ENCODE assay signal across 22 cellular contexts in the genomic region with DNA sequence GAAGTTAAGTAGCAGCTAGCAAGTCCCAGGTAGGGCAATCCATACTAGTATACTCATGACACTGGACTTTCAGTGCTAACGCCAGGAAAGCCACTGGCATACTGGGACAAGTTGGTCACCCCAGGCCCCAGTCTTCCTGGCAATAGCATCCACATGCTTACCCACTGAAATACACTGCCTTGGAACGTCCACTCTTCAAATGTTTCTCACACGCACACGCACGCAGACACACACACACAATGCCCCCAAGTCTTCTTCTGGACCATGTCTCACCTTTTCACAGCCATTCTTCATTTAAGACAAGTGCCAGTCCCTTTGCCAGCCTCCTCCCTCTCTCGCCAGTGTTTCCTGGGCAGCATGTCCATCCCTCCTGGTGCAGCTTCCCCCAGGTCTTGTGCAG. TPM values are rescaled to one million over a fixed set of nuclear protein-coding genes. Genes with fewer than 3 reads are reported as not detected.
"Had no signal": no experiment of that assay in that cellular context is flagged by ENCODE, and none has a peak within 500 bp of the region (broad histone marks: within the 10 kb centered on the region; RNA-seq: fewer than 3 reads in every experiment).

No MANE protein-coding gene starts in this region.

- H3K9me3 Mint-ChIP-seq: dendritic cell treated with granulocyte-macrophage colony-stimulating factor and Interleukin-4, amounts not matched to agents 40 ng/mL and 50 ng/mL, for 4 days; effector memory CD8-positive, alpha-beta T cell; naive thymus-derived CD4-positive, alpha-beta T cell; nephron progenitor cell; stimulated activated memory B cell treated with anti-CD40 and anti-IgM and Interleukin-4, amounts not matched to agents 10 μg/mL and 1 μg/mL and 100 μg/mL, for 72 hours; stimulated activated naive CD8-positive, alpha-beta T cell treated with anti-CD3 and anti-CD28 coated beads, Interleukin-15, Interleukin-2, amounts not matched to agents 100 ng/mL and 50 ng/mL, for 24 hours had no signal

- H3K27ac Mint-ChIP-seq: dendritic cell treated with granulocyte-macrophage colony-stimulating factor and Interleukin-4, amounts not matched to agents 40 ng/mL and 50 ng/mL, for 4 days; effector memory CD8-positive, alpha-beta T cell; nephron progenitor cell; stimulated activated memory B cell treated with anti-CD40 and anti-IgM and Interleukin-4, amounts not matched to agents 10 μg/mL and 1 μg/mL and 100 μg/mL, for 72 hours; stimulated activated naive CD8-positive, alpha-beta T cell treated with anti-CD3 and anti-CD28 coated beads, Interleukin-15, Interleukin-2, amounts not matched to agents 100 ng/mL and 50 ng/mL, for 24 hours had no signal

- H3K36me3 Mint-ChIP-seq: naive thymus-derived CD4-positive, alpha-beta T cell; stimulated activated memory B cell treated with anti-CD40 and anti-IgM and Interleukin-4, amounts not matched to agents 10 μg/mL and 1 μg/mL and 100 μg/mL, for 72 hours had no signal

- H3K27me3 Mint-ChIP-seq: stimulated activated naive CD8-positive, alpha-beta T cell treated with anti-CD3 and anti-CD28 coated beads, Interleukin-15, Interleukin-2, amounts not matched to agents 100 ng/mL and 50 ng/mL, for 24 hours had no signal

- H3K27ac ChIP-seq: esophagus squamous epithelium, gastroesophageal sphincter, hepatocyte, ovary, tibial artery, upper lobe of right lung, vagina had no signal

- H3K4me2 ChIP-seq: hepatocyte had no signal

- H3K4me1 ChIP-seq: upper lobe of right lung had no signal

- H3K4me3 ChIP-seq: esophagus squamous epithelium, gastroesophageal sphincter, hepatocyte, ovary, tibial artery, upper lobe of right lung, vagina had no signal

- DNase-seq: effector memory CD8-positive, alpha-beta T cell; esophagus squamous epithelium; foreskin fibroblast; kidney; left cardiac atrium; mesendoderm; nephron progenitor cell; nucleus accumbens; ovary; right cardiac atrium; small intestine; stimulated activated CD4-positive, alpha-beta T cell treated with anti-CD3 and anti-CD28 coated beads, Interleukin-4, amount 100 ng/mL, for 1 hour; stimulated activated CD8-positive, alpha-beta memory T cell treated with anti-CD3 and anti-CD28 coated beads, Interleukin-4, amount 100 ng/mL, for 48 hours; tibial artery; upper lobe of right lung had no signal

- H3K9me3 ChIP-seq: esophagus squamous epithelium, gastroesophageal sphincter, ovary, tibial artery, upper lobe of right lung, vagina had no signal

- ATAC-seq: effector memory CD8-positive, alpha-beta T cell; gastroesophageal sphincter; left cardiac atrium; naive thymus-derived CD4-positive, alpha-beta T cell; right cardiac atrium; stimulated activated memory B cell treated with anti-CD40 and anti-IgM and Interleukin-4, amounts not matched to agents 10 μg/mL and 1 μg/mL and 100 μg/mL, for 72 hours; upper lobe of right lung had no signal

- H2AFZ ChIP-seq: hepatocyte had no signal

- H3K4me3 Mint-ChIP-seq: dendritic cell treated with granulocyte-macrophage colony-stimulating factor and Interleukin-4, amounts not matched to agents 40 ng/mL and 50 ng/mL, for 4 days; effector memory CD8-positive, alpha-beta T cell; nephron progenitor cell; stimulated activated memory B cell treated with anti-CD40 and anti-IgM and Interleukin-4, amounts not matched to agents 10 μg/mL and 1 μg/mL and 100 μg/mL, for 72 hours; stimulated activated naive CD8-positive, alpha-beta T cell treated with anti-CD3 and anti-CD28 coated beads, Interleukin-15, Interleukin-2, amounts not matched to agents 100 ng/mL and 50 ng/mL, for 24 hours had no signal

- H3K36me3 ChIP-seq: esophagus squamous epithelium, gastroesophageal sphincter, ovary, tibial artery, upper lobe of right lung, vagina had no signal

- H3K27me3 ChIP-seq: esophagus squamous epithelium, hepatocyte, ovary, upper lobe of right lung, vagina had no signal

RNA-seq across cellular contexts. Expression of a gene that starts 25.0 kb away (rescaled TPM):
- polyA plus RNA-seq: naive thymus-derived CD4-positive, alpha-beta T cell had no signal
